In the genomic region with DNA sequence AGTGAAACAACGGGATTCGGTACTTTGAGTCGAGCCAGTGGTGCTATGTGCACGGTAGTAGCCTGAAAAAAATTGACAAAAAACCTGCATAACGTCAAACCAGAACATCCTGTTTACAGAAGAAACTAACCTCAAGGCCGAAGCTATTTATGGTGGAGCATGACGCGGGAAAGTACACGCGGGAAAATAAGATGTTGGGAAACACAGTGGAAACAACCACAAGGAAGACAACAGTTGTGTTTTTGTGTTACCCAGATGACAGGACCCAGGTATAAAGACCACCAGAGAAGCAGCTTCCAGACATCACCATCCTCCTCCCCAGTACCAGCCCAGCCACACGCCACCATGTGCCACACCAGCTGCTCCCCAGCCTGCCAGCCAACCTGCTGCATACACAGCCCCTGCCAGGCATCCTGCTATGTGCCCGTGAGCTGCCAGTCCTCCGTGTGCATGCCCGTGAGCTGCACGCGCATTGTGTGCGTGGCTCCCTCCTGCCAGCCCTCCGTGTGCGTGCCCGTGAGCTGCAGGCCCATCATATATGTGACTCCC, we compare ENCODE assay signal across 13 cellular contexts. TPM values are rescaled to one million over a fixed set of nuclear protein-coding genes. Genes with fewer than 3 reads are reported as not detected.
A peak's percentile ranks its signal among the peaks of the same experiment; 100 is the strongest.
DNase-seq lines count a peak whose midpoint lies in the region; ATAC-seq and TF ChIP-seq lines count a peak whose summit lies in the region.
"Had no signal": no experiment of that assay in that cellular context is flagged by ENCODE, and none has a peak within 500 bp of the region (broad histone marks: within the 10 kb centered on the region; RNA-seq: fewer than 3 reads in every experiment).

A gene with protein sequence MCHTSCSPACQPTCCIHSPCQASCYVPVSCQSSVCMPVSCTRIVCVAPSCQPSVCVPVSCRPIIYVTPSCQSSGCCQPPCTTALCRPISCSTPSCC (plus strand): TSS at position 298 of the 549 bp plus-strand sequence. CDS start 48 bp downstream, at position 346.

- TF ChIP-seq CTCF in DND-41 (IDR thresholded peaks at IDR 0.05; ENCODE audit: borderline replicate concordance, extremely low read depth, low read length, poor library complexity, severe bottlenecking) (no peak), esophagus muscularis mucosa (IDR thresholded peaks at IDR 0.05) (no peak)

- peaks cover 4% of the 10 kb centered on the region for H3K9me3 ChIP-seq in DND-41 (ENCODE audit: insufficient read depth, low read length, severe bottlenecking)
- no peaks in the 10 kb centered on the region for H3K9me3 ChIP-seq in mucosa of rectum (ENCODE audit: control insufficient read depth in 2 of 2, low read length in 2 of 2)
- peaks cover 0 to 13% (median 6%) of the 10 kb centered on the region in 4 donors for H3K9me3 ChIP-seq in esophagus muscularis mucosa

- peak; percentile 20 for DNase-seq in DND-41
- DNase-seq in RPMI8226 = peak; percentile 60
- peak; percentile 56 for DNase-seq in activated gamma-delta T cell (lab: John Stamatoyannopoulos, UW)
- no peak for DNase-seq in NOMO-1 (lab: John Stamatoyannopoulos, UW; ENCODE audit: unreplicated experiment in 2 of 2)
- no peak for DNase-seq in Kasumi-1 (lab: John Stamatoyannopoulos, UW)
- no peak for DNase-seq in NCI-H526 (lab: John Stamatoyannopoulos, UW)
- no peak for DNase-seq in esophagus muscularis mucosa (ENCODE audit: extremely low spot score)
- DNase-seq: activated CD4-positive, CD25-positive, alpha-beta regulatory T cell; left colon; NCI-H2081 had no signal

- no peak for TF ChIP-seq EP300 in esophagus muscularis mucosa (IDR thresholded peaks at IDR 0.05)

- H3K4me2 ChIP-seq in DND-41 (ENCODE audit: insufficient read depth, low read length) = no peak within 1 kb of the TSS; the same call in 1 of the 2 replicates

- intact Hi-C loops in esophagus muscularis mucosa (cut with DNase I) = no loop called here

- H3K27ac ChIP-seq in DND-41 (ENCODE audit: low read length) = no peak within 1 kb of the TSS
- H3K27ac ChIP-seq in mucosa of rectum (ENCODE audit: low read depth in 2 of 2, low read length in 2 of 2) = peak within 1 kb of the TSS; percentile 37 to 65
- no peak within 1 kb of the TSS for H3K27ac ChIP-seq in esophagus muscularis mucosa (replicated peaks in 1 of 4)
- H3K27ac ChIP-seq: breast epithelium had no signal

- no peaks in the 10 kb centered on the region for H4K20me1 ChIP-seq in DND-41 (ENCODE audit: insufficient read depth, low read length)

- H3K4me1 ChIP-seq in DND-41 (ENCODE audit: insufficient read depth, low read length) (peaks cover 24% of the 10 kb centered on the region), mucosa of rectum (ENCODE audit: control insufficient read depth in 2 of 2, insufficient read depth in 2 of 2, low read length in 2 of 2) (no peaks in the 10 kb centered on the region), esophagus muscularis mucosa (no peaks in the 10 kb centered on the region)
- H3K4me1 ChIP-seq: breast epithelium had no signal

- TF ChIP-seq POLR2A in esophagus muscularis mucosa (IDR thresholded peaks at IDR 0.05; ENCODE audit: low read depth) = no peak

- ATAC-seq in DND-41 (ENCODE audit: insufficient read depth, low read depth) = peak; percentile 63
- ATAC-seq: left colon had no signal

- H3K36me3 ChIP-seq in DND-41 (ENCODE audit: insufficient read depth, low read length) = no peaks in the 10 kb centered on the region
- no peaks in the 10 kb centered on the region for H3K36me3 ChIP-seq in mucosa of rectum (ENCODE audit: control insufficient read depth in 2 of 2, insufficient read depth in 2 of 2, low read length in 2 of 2)
- no peaks in the 10 kb centered on the region for H3K36me3 ChIP-seq in esophagus muscularis mucosa
- H3K36me3 ChIP-seq: breast epithelium had no signal

- H3K9ac ChIP-seq in DND-41 (ENCODE audit: low read depth, low read length) (no peak within 1 kb of the TSS), mucosa of rectum (ENCODE audit: low read depth in 1 of 2, low read length in 2 of 2) (no peak within 1 kb of the TSS)

- H3K4me3 ChIP-seq in DND-41 (ENCODE audit: low read depth in 1 of 2, low read length in 2 of 2) = no peak within 1 kb of the TSS
- peak within 1 kb of the TSS in 1 of 2 donors; percentile 20 for H3K4me3 ChIP-seq in mucosa of rectum (ENCODE audit: low read length in 2 of 2)
- H3K4me3 ChIP-seq in esophagus muscularis mucosa = no peak within 1 kb of the TSS
- H3K4me3 ChIP-seq: breast epithelium had no signal

- WGBS in esophagus muscularis mucosa = 74% methylated on average over 20 of the region's 20 CpGs

- no peaks in the 10 kb centered on the region for H3K79me2 ChIP-seq in DND-41 (ENCODE audit: insufficient read depth, low read length)

- H2AFZ ChIP-seq in DND-41 (ENCODE audit: low read depth, low read length) = no peak within 1 kb of the TSS

- H3K27me3 ChIP-seq in DND-41 (ENCODE audit: insufficient read depth, low read length, poor library complexity) (no peaks in the 10 kb centered on the region), mucosa of rectum (ENCODE audit: control insufficient read depth in 2 of 2, insufficient read depth in 2 of 2, low read length in 2 of 2) (peaks cover 0 to 3% of the 10 kb centered on the region in 2 donors), esophagus muscularis mucosa (peaks cover 0 to 46% (median 0%) of the 10 kb centered on the region in 4 donors)

RNA-seq across cellular contexts. Expression of the gene that starts here (rescaled TPM):
- total RNA-seq in esophagus muscularis mucosa = not detected
- total RNA-seq: breast epithelium, left colon, posterior vena cava had no signal

Comparison
In these comparisons a context has a peak if more than half of its experiments do, and no peak if none do; other contexts are left out.
1. DNase-seq: peak in DND-41 (single experiment), RPMI8226 (single experiment) and activated gamma-delta T cell (single experiment); none in NOMO-1 (0 of 2), Kasumi-1 (0 of 2), NCI-H526 (0 of 2) and esophagus muscularis mucosa (single experiment).
2. H3K27ac ChIP-seq: peak in mucosa of rectum (2 of 2); none in DND-41 (single experiment) and esophagus muscularis mucosa (0 of 4).